Comparison of ENCODE assay signal across 2 cellular contexts in genomic region chr14:24416932-24417619, GRCh38.
TF ChIP-seq lines count a peak whose summit lies in the region.

No MANE protein-coding gene starts in this region.

TF ChIP-seq in HepG2, 621 proteins besides CTCF, POLR2A, EP300 and RAD21:
- TF ChIP-seq NFE2L1 (CRISPR knock-in tag; IDR thresholded peaks at IDR 0.05; ENCODE audit: borderline replicate concordance) (0 out of 2 replicates have a peak, but pooled peaks have one; percentile 20), FLYWCH1 (CRISPR knock-in tag; IDR thresholded peaks at IDR 0.05) (0 out of 2 replicates have a peak, but pooled peaks have one; percentile 51), ZNF687 (CRISPR knock-in tag; IDR thresholded peaks at IDR 0.05) (peak; percentile 17), ZNF326 (CRISPR knock-in tag; IDR thresholded peaks at IDR 0.05; ENCODE audit: borderline replicate concordance) (no peak)

TF ChIP-seq in HEK293, 187 proteins besides CTCF, POLR2A, EP300 and RAD21:
- no peak for TF ChIP-seq ZNF335 (tag by site-specific recombination; conservative IDR thresholded peaks at IDR 0.05)
- peak; percentile 36 for TF ChIP-seq ZIC2 (tag by site-specific recombination; IDR thresholded peaks at IDR 0.05)
